27 cellular contexts compared by ENCODE assay signal in genomic region chr11:133908827-133909226, GRCh38. TPM values are rescaled to one million over a fixed set of nuclear protein-coding genes. Genes with fewer than 3 reads are reported as not detected.
"Had no signal": no experiment of that assay in that cellular context is flagged by ENCODE, and none has a peak within 500 bp of the region (broad histone marks: within the 10 kb centered on the region; RNA-seq: fewer than 3 reads in every experiment).

No MANE protein-coding gene starts in this region.

- H3K27ac ChIP-seq: colonic mucosa, epithelial cell of prostate, esophagus squamous epithelium, gastrocnemius medialis, heart right ventricle, left lung had no signal

- H3K4me1 ChIP-seq: colonic mucosa, esophagus squamous epithelium, gastrocnemius medialis, heart right ventricle, left lung had no signal

- H3K4me3 ChIP-seq: colonic mucosa, dorsolateral prefrontal cortex, esophagus squamous epithelium, gastrocnemius medialis, heart right ventricle, left lung, lung had no signal

- H3K4me1 Mint-ChIP-seq: endodermal cell had no signal

- H3K27me3 ChIP-seq: colonic mucosa, dorsolateral prefrontal cortex, esophagus squamous epithelium, gastrocnemius medialis, heart right ventricle, left lung had no signal

- H3K4me3 Mint-ChIP-seq: dendritic cell treated with granulocyte-macrophage colony-stimulating factor and Interleukin-4, amounts not matched to agents 40 ng/mL and 50 ng/mL, for 4 days; effector memory CD8-positive, alpha-beta T cell; endodermal cell; memory B cell had no signal

- H3K36me3 ChIP-seq: colonic mucosa, left lung had no signal

- H3K27ac Mint-ChIP-seq: dendritic cell treated with granulocyte-macrophage colony-stimulating factor and Interleukin-4, amounts not matched to agents 40 ng/mL and 50 ng/mL, for 4 days; effector memory CD8-positive, alpha-beta T cell; endodermal cell; memory B cell had no signal

- H3K9me3 ChIP-seq: colonic mucosa, esophagus squamous epithelium, gastrocnemius medialis, heart right ventricle, left lung had no signal

- H3K36me3 Mint-ChIP-seq: memory B cell had no signal

- H3K27me3 Mint-ChIP-seq: dendritic cell treated with granulocyte-macrophage colony-stimulating factor and Interleukin-4, amounts not matched to agents 40 ng/mL and 50 ng/mL, for 4 days; effector memory CD8-positive, alpha-beta T cell had no signal

- H3K9me3 Mint-ChIP-seq: dendritic cell treated with granulocyte-macrophage colony-stimulating factor and Interleukin-4, amounts not matched to agents 40 ng/mL and 50 ng/mL, for 4 days; effector memory CD8-positive, alpha-beta T cell; endodermal cell; memory B cell had no signal

- DNase-seq: central memory CD4-positive, alpha-beta T cell; colonic mucosa; cortex of kidney; effector CD4-positive, alpha-beta T cell; effector memory CD8-positive, alpha-beta T cell; endodermal cell; erythroblast; esophagus squamous epithelium; foreskin fibroblast; foreskin melanocyte; gastrocnemius medialis; glutamatergic neuron; heart right ventricle; hippocampal formation; left cardiac atrium; left lung; left ventricle myocardium superior; mammary epithelial cell; mesendoderm; midbrain had no signal

- ATAC-seq: effector memory CD8-positive, alpha-beta T cell; esophagus mucosa; gastrocnemius medialis; heart right ventricle; left lung; left ventricle myocardium superior had no signal

RNA-seq across cellular contexts. Expression of gene IGSF9B, which starts 47.9 kb away (rescaled TPM):
- total RNA-seq: glomerular endothelial cell had no signal
